In the genomic region with DNA sequence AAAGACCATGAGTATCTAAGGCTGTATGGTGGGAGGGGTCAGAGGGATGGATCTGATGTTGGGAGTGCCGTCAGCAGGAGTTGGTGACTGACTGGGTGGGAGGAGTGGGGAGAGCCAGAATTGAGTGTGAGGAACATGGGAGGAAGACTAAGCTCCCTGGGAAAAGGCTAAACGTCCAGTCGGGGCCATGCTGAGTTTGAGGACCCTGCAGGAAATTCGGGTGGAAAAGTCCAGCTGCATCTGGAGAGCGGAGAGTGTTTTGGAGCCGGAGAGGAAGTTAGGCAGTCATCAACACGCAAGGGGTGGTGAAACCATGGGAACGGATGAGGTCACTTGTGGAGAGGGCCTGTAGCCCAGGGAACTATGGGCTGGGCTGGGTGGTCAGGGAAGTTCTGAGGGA, we compare ENCODE assay signal across 9 cellular contexts.
DNase-seq lines count a peak whose midpoint lies in the region; ATAC-seq and TF ChIP-seq lines count a peak whose summit lies in the region.
"Had no signal": no experiment of that assay in that cellular context is flagged by ENCODE, and none has a peak within 500 bp of the region (broad histone marks: within the 10 kb centered on the region; RNA-seq: fewer than 3 reads in every experiment).

No MANE protein-coding gene starts in this region.

- H3K36me3 ChIP-seq in endodermal cell (ENCODE audit: control insufficient read depth, insufficient read depth, low read length) (peaks cover 45% of the 10 kb centered on the region), lower lobe of right lung (peaks cover 34% of the 10 kb centered on the region), transverse colon (no peaks in the 10 kb centered on the region)

- no peak for ATAC-seq in activated CD8-positive, alpha-beta T cell treated with anti-CD3 and anti-CD28 coated beads for 36 hours
- ATAC-seq in activated CD8-positive, alpha-beta T cell treated with anti-CD3 and anti-CD28 coated beads, Interleukin-2, amount 10 ng/mL, durations not matched to agents 7 days and 5 days: no peak
- ATAC-seq in lower lobe of right lung: peak; percentile 77 to 88

- no peaks in the 10 kb centered on the region for H3K9me3 ChIP-seq in endodermal cell (ENCODE audit: control insufficient read depth, low read length)
- H3K9me3 ChIP-seq in lower lobe of right lung: no peaks in the 10 kb centered on the region
- no peaks in the 10 kb centered on the region for H3K9me3 ChIP-seq in transverse colon

- H3K9ac ChIP-seq in endodermal cell (ENCODE audit: extremely low read depth, low read length, poor library complexity, severe bottlenecking): no peak overlapping the region

- no peak overlapping the region for H3K27ac ChIP-seq in endodermal cell (ENCODE audit: low read depth, low read length)
- peak overlapping the region; percentile 57 for H3K27ac ChIP-seq in lower lobe of right lung
- peak overlapping the region; percentile 47 to 67 (median 58) for H3K27ac ChIP-seq in transverse colon

- 90 to 93% methylated on average over 8 of the region's 8 CpGs for WGBS in endodermal cell (ENCODE audit: insufficient coverage in 1 of 2, insufficient read length in 1 of 2), 2 experiments
- WGBS in transverse colon (ENCODE audit: low coverage in 1 of 2), 2 donors: 74 to 78% methylated on average over 7 to 8 of the region's 8 CpGs

- no peak for TF ChIP-seq POLR2A in transverse colon (IDR thresholded peaks at IDR 0.05)

- H3K4me3 Mint-ChIP-seq in activated CD8-positive, alpha-beta T cell treated with anti-CD3 and anti-CD28 coated beads for 36 hours: no peak overlapping the region
- no peak overlapping the region for H3K4me3 Mint-ChIP-seq in activated CD8-positive, alpha-beta T cell treated with anti-CD3 and anti-CD28 coated beads, Interleukin-2, amount 10 ng/mL, durations not matched to agents 7 days and 5 days
- no peak overlapping the region for H3K4me3 Mint-ChIP-seq in endodermal cell

- H3K27me3 Mint-ChIP-seq in activated CD8-positive, alpha-beta T cell treated with anti-CD3 and anti-CD28 coated beads for 36 hours: no peaks in the 10 kb centered on the region
- H3K27me3 Mint-ChIP-seq in activated CD8-positive, alpha-beta T cell treated with anti-CD3 and anti-CD28 coated beads, Interleukin-2, amount 10 ng/mL, durations not matched to agents 7 days and 5 days (ENCODE audit: low read depth): no peaks in the 10 kb centered on the region
- no peaks in the 10 kb centered on the region for H3K27me3 Mint-ChIP-seq in endodermal cell (ENCODE audit: insufficient read depth)

- H3K4me3 ChIP-seq in endodermal cell (ENCODE audit: low read length): no peak overlapping the region
- H3K4me3 ChIP-seq in lower lobe of right lung: no peak overlapping the region
- H3K4me3 ChIP-seq in transverse colon: no peak overlapping the region

- no peaks in the 10 kb centered on the region for H3K27me3 ChIP-seq in endodermal cell (ENCODE audit: control insufficient read depth, insufficient read depth, low read length, poor library complexity, severe bottlenecking)
- no peaks in the 10 kb centered on the region for H3K27me3 ChIP-seq in lower lobe of right lung (ENCODE audit: low read depth)
- H3K27me3 ChIP-seq in transverse colon: no peaks in the 10 kb centered on the region

- H3K27ac Mint-ChIP-seq in activated CD8-positive, alpha-beta T cell treated with anti-CD3 and anti-CD28 coated beads for 36 hours: peak overlapping the region; percentile 64
- no peak overlapping the region for H3K27ac Mint-ChIP-seq in activated CD8-positive, alpha-beta T cell treated with anti-CD3 and anti-CD28 coated beads, Interleukin-2, amount 10 ng/mL, durations not matched to agents 7 days and 5 days
- H3K27ac Mint-ChIP-seq in endodermal cell: peak overlapping the region; percentile 4

- H3K4me1 ChIP-seq in endodermal cell (ENCODE audit: control insufficient read depth, insufficient read depth, low read length): peaks cover 9% of the 10 kb centered on the region
- H3K4me1 ChIP-seq in lower lobe of right lung: peaks cover 32% of the 10 kb centered on the region
- H3K4me1 ChIP-seq in transverse colon: peaks cover 0 to 27% (median 0%) of the 10 kb centered on the region in 4 donors

- in situ Hi-C loops in transverse colon (cut with MboI; ENCODE audit: low pct_ligation_motif_present in 1 of 4, low pct_unique_long_range_greater_than_20kb in 1 of 4, low sequenced_read_pairs in 3 of 4): no loop called here

- intact Hi-C loops in activated CD8-positive, alpha-beta T cell treated with anti-CD3 and anti-CD28 coated beads for 36 hours (cut with micrococcal nuclease): no loop called here
- intact Hi-C loops in lower lobe of right lung (cut with DNase I) (no loop called here), transverse colon (cut with DNase I; ENCODE audit: low total_unique reads) (no loop called here)

- CTCF ChIA-PET in activated CD8-positive, alpha-beta T cell treated with anti-CD3 and anti-CD28 coated beads for 36 hours (lab: Charles Lee): interaction anchor here (0.9 to 1.2 kb wide), 2 partner anchors 40 to 235 kb away, joined by 3 read pairs; no protein-coding TSS in a partner anchor
- CTCF ChIA-PET in activated CD8-positive, alpha-beta T cell treated with anti-CD3 and anti-CD28 coated beads, Interleukin-2, amount 10 ng/mL, durations not matched to agents 7 days and 5 days (lab: Charles Lee): interaction anchor here (2.1 kb wide), 1 partner anchor 261 kb away, joined by 6 read pairs; no protein-coding TSS in a partner anchor

- H3K4me1 Mint-ChIP-seq in activated CD8-positive, alpha-beta T cell treated with anti-CD3 and anti-CD28 coated beads for 36 hours (ENCODE audit: low read depth): peaks cover 11% of the 10 kb centered on the region
- H3K4me1 Mint-ChIP-seq in activated CD8-positive, alpha-beta T cell treated with anti-CD3 and anti-CD28 coated beads, Interleukin-2, amount 10 ng/mL, durations not matched to agents 7 days and 5 days (ENCODE audit: low read depth): peaks cover 18% of the 10 kb centered on the region
- H3K4me1 Mint-ChIP-seq in endodermal cell: peaks cover 6% of the 10 kb centered on the region

- TF ChIP-seq EP300 in transverse colon (IDR thresholded peaks at IDR 0.05; ENCODE audit: low read depth): no peak

- H3K36me3 Mint-ChIP-seq in activated CD8-positive, alpha-beta T cell treated with anti-CD3 and anti-CD28 coated beads for 36 hours (ENCODE audit: low read depth): peaks cover 29% of the 10 kb centered on the region
- H3K36me3 Mint-ChIP-seq in activated CD8-positive, alpha-beta T cell treated with anti-CD3 and anti-CD28 coated beads, Interleukin-2, amount 10 ng/mL, durations not matched to agents 7 days and 5 days (ENCODE audit: low read depth): peaks cover 36% of the 10 kb centered on the region
- peaks cover 30% of the 10 kb centered on the region for H3K36me3 Mint-ChIP-seq in endodermal cell (ENCODE audit: low read depth)

- TF ChIP-seq CTCF in activated CD8-positive, alpha-beta T cell treated with anti-CD3 and anti-CD28 coated beads for 36 hours (IDR thresholded peaks at IDR 0.05): no peak
- TF ChIP-seq CTCF in endodermal cell (conservative IDR thresholded peaks at IDR 0.05) (no peak), lower lobe of right lung (IDR thresholded peaks at IDR 0.05) (no peak), transverse colon (IDR thresholded peaks at IDR 0.05) (no peak)

- DNase-seq in activated CD8-positive, alpha-beta T cell treated with anti-CD3 and anti-CD28 coated beads for 36 hours: no peak
- no peak for DNase-seq in activated CD8-positive, alpha-beta T cell treated with anti-CD3 and anti-CD28 coated beads, Interleukin-2, amount 10 ng/mL, durations not matched to agents 7 days and 5 days
- DNase-seq in endodermal cell: no peak
- DNase-seq in lower lobe of right lung: peak; percentile 69
- peak; percentile 38 for DNase-seq in transverse colon
- no peak for DNase-seq in activated gamma-delta T cell (lab: John Stamatoyannopoulos, UW)
- DNase-seq in NCI-H345 treated with DMSO at 0.1 percent for 48 hours (lab: John Stamatoyannopoulos, UW; ENCODE audit: unreplicated experiment): no peak
- DNase-seq in stimulated activated naive CD4-positive, alpha-beta T cell treated with Interleukin-2 at 50 U/mL for 16 hours (lab: John Stamatoyannopoulos, UW): no peak
- DNase-seq: activated naive CD4-positive, alpha-beta T cell treated with anti-CD3 and anti-CD28 coated beads, Interleukin-2, amount 50 U/mL, for 16 hours had no signal

- POLR2A ChIA-PET in activated CD8-positive, alpha-beta T cell treated with anti-CD3 and anti-CD28 coated beads for 36 hours (lab: Charles Lee): interaction anchor here (0.6 to 1.0 kb wide), 2 partner anchors 9 to 15 kb away, joined by 3 read pairs; no protein-coding TSS in a partner anchor
- POLR2A ChIA-PET in activated CD8-positive, alpha-beta T cell treated with anti-CD3 and anti-CD28 coated beads, Interleukin-2, amount 10 ng/mL, durations not matched to agents 7 days and 5 days (lab: Charles Lee): no interaction called here

- no peaks in the 10 kb centered on the region for H3K9me3 Mint-ChIP-seq in activated CD8-positive, alpha-beta T cell treated with anti-CD3 and anti-CD28 coated beads for 36 hours
- no peaks in the 10 kb centered on the region for H3K9me3 Mint-ChIP-seq in activated CD8-positive, alpha-beta T cell treated with anti-CD3 and anti-CD28 coated beads, Interleukin-2, amount 10 ng/mL, durations not matched to agents 7 days and 5 days (ENCODE audit: insufficient read depth)
- no peaks in the 10 kb centered on the region for H3K9me3 Mint-ChIP-seq in endodermal cell

Comparison
In these comparisons a context has a peak if more than half of its experiments do, and no peak if none do; other contexts are left out.
1. ATAC-seq: peak in lower lobe of right lung (2 of 2); none in activated CD8-positive, alpha-beta T cell treated with anti-CD3 and anti-CD28 coated beads for 36 hours (single experiment) and activated CD8-positive, alpha-beta T cell treated with anti-CD3 and anti-CD28 coated beads, Interleukin-2, amount 10 ng/mL, durations not matched to agents 7 days and 5 days (single experiment).
2. DNase-seq: peak in lower lobe of right lung (single experiment) and transverse colon (single experiment); none in activated CD8-positive, alpha-beta T cell treated with anti-CD3 and anti-CD28 coated beads for 36 hours (single experiment), activated CD8-positive, alpha-beta T cell treated with anti-CD3 and anti-CD28 coated beads, Interleukin-2, amount 10 ng/mL, durations not matched to agents 7 days and 5 days (single experiment), endodermal cell (single experiment), activated gamma-delta T cell (single experiment), NCI-H345 treated with DMSO at 0.1 percent for 48 hours (single experiment) and stimulated activated naive CD4-positive, alpha-beta T cell treated with Interleukin-2 at 50 U/mL for 16 hours (single experiment).